Comparison of ENCODE assay signal across 1 cellular context in genomic region chr3:170727754-170728153, GRCh38.
TF ChIP-seq lines count a peak whose summit lies in the region.

No MANE protein-coding gene starts in this region.

TF ChIP-seq in SK-N-SH, 30 proteins besides CTCF, POLR2A, EP300 and RAD21 (continued from another document):
- TF ChIP-seq IRF3 (IDR thresholded peaks at IDR 0.05; ENCODE audit: low read depth, low read length) (no peak), FOXJ3 (CRISPR knock-in tag; IDR thresholded peaks at IDR 0.05) (no peak)
